Comparison of ENCODE assay signal across 9 cellular contexts in the genomic region with DNA sequence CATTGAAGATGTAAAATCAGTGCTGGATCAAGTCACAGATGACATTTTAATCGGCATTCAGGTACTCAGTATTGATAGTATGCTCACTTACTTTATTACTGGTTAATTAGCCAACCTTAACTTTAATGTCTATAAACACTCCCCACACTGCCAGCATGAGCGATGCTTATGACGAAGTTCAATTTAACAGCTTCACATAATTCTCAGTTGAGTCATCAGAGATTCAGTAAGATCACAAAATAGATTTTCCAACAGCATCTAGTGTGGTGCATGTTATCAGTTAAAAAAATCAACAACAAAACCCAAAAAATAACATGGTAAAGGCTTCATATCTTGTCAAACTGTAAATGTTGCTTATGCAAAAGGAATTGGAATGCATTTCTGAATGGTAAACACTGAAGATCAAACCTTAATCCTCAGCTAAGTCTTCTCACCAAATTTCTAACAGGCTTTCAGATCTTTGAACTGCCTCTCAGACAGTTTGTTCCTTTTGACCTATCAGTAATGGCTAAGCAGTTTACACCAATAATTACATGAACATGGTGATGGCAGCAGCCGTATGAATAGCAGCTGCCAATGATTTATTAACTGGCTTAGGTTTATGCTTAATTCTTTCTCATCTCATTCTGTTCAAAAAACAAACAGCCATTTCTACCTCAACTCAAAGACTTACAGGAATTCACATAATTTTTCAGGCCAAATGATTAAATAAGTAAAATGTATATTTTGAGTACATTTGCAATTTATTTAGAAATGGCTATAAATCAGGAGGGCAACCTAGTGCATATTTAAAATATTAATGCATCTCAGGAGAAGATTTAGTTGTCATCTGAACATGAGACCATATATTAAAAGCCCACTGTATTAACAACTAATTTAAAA.
A peak's percentile ranks its signal among the peaks of the same experiment; 100 is the strongest.
DNase-seq lines count a peak whose midpoint lies in the region; ATAC-seq and TF ChIP-seq lines count a peak whose summit lies in the region.
"Had no signal": no experiment of that assay in that cellular context is flagged by ENCODE, and none has a peak within 500 bp of the region (broad histone marks: within the 10 kb centered on the region; RNA-seq: fewer than 3 reads in every experiment).

No MANE protein-coding gene starts in this region.

- in situ Hi-C loops in brain microvascular endothelial cell (cut with HindIII; ENCODE audit: low pct_ligation_motif_present, low sequenced_read_pairs): no loop called here

- ATAC-seq in GM21737 (IDR thresholded peaks at IDR 0.05; ENCODE audit: unreplicated experiment): no peak
- ATAC-seq: activated naive CD8-positive, alpha-beta T cell treated with anti-CD3 and anti-CD28 coated beads, Interleukin-2, amount 50 U/mL, for 24 hours had no signal

- TF ChIP-seq CTCF in AG10803 (conservative IDR thresholded peaks at IDR 0.05; ENCODE audit: low read length) (no peak), brain microvascular endothelial cell (IDR thresholded peaks at IDR 0.05; ENCODE audit: low read depth, low read length, missing control alignments) (no peak), mesothelial cell of epicardium (IDR thresholded peaks at IDR 0.05; ENCODE audit: unreplicated experiment) (no peak), neural progenitor cell (IDR thresholded peaks at IDR 0.05) (no peak)

- no peaks in the 10 kb centered on the region for H4K20me1 ChIP-seq in neural progenitor cell (ENCODE audit: low read depth)

- DNase-seq in AG10803 (ENCODE audit: low read depth): peak; percentile 74
- peak; percentile 80 for DNase-seq in LoVo (ENCODE audit: low spot score)
- DNase-seq in brain microvascular endothelial cell: peak; percentile 60
- no peak for DNase-seq in mesothelial cell of epicardium (ENCODE audit: low spot score in 2 of 2, unreplicated experiment in 2 of 2)
- no peak for DNase-seq in NCI-H524 (lab: John Stamatoyannopoulos, UW)
- DNase-seq in neural progenitor cell (ENCODE audit: low spot score): no peak
- DNase-seq in ureter (ENCODE audit: low spot score): no peak
- DNase-seq: activated naive CD8-positive, alpha-beta T cell treated with anti-CD3 and anti-CD28 coated beads, Interleukin-2, amount 50 U/mL, for 24 hours had no signal

- no peaks in the 10 kb centered on the region for H3F3A ChIP-seq in neural progenitor cell (ENCODE audit: low read depth)

- no peaks in the 10 kb centered on the region for H3K4me1 ChIP-seq in neural progenitor cell

- H3K27me3 ChIP-seq in brain microvascular endothelial cell (replicated peaks) (no peaks in the 10 kb centered on the region), neural progenitor cell (no peaks in the 10 kb centered on the region)

- no peaks in the 10 kb centered on the region for H3K79me2 ChIP-seq in neural progenitor cell (ENCODE audit: low read depth)

- peaks cover 11% of the 10 kb centered on the region for H3K9me3 Mint-ChIP-seq in mesothelial cell of epicardium
- no peaks in the 10 kb centered on the region for H3K9me3 Mint-ChIP-seq in neural progenitor cell
- H3K9me3 Mint-ChIP-seq: activated naive CD8-positive, alpha-beta T cell treated with anti-CD3 and anti-CD28 coated beads, Interleukin-2, amount 50 U/mL, for 24 hours had no signal

- no peak overlapping the region for H3K9ac ChIP-seq in neural progenitor cell

- H3K4me2 ChIP-seq in neural progenitor cell: no peak overlapping the region

- H3K27ac ChIP-seq in brain microvascular endothelial cell: peak overlapping the region; percentile 23
- no peak overlapping the region for H3K27ac ChIP-seq in neural progenitor cell

- no peak overlapping the region for H2AFZ ChIP-seq in neural progenitor cell (replicated peaks)

- H3K27ac Mint-ChIP-seq in mesothelial cell of epicardium (peak overlapping the region; percentile 67), neural progenitor cell (no peak overlapping the region)
- H3K27ac Mint-ChIP-seq: activated naive CD8-positive, alpha-beta T cell treated with anti-CD3 and anti-CD28 coated beads, Interleukin-2, amount 50 U/mL, for 24 hours had no signal

- H3K36me3 Mint-ChIP-seq in mesothelial cell of epicardium: peaks cover 2% of the 10 kb centered on the region
- no peaks in the 10 kb centered on the region for H3K36me3 Mint-ChIP-seq in neural progenitor cell

- H3K4me3 Mint-ChIP-seq in mesothelial cell of epicardium (no peak overlapping the region), neural progenitor cell (no peak overlapping the region)
- H3K4me3 Mint-ChIP-seq: activated naive CD8-positive, alpha-beta T cell treated with anti-CD3 and anti-CD28 coated beads, Interleukin-2, amount 50 U/mL, for 24 hours had no signal

- H3K36me3 ChIP-seq in brain microvascular endothelial cell (replicated peaks) (no peaks in the 10 kb centered on the region), neural progenitor cell (no peaks in the 10 kb centered on the region)

- H3K4me1 Mint-ChIP-seq in mesothelial cell of epicardium: peaks cover 42% of the 10 kb centered on the region
- H3K4me1 Mint-ChIP-seq in neural progenitor cell: no peaks in the 10 kb centered on the region

- H3K27me3 Mint-ChIP-seq in mesothelial cell of epicardium (ENCODE audit: low read depth) (no peaks in the 10 kb centered on the region), neural progenitor cell (ENCODE audit: insufficient read depth, low read depth) (no peaks in the 10 kb centered on the region)
- H3K27me3 Mint-ChIP-seq: activated naive CD8-positive, alpha-beta T cell treated with anti-CD3 and anti-CD28 coated beads, Interleukin-2, amount 50 U/mL, for 24 hours had no signal

- H3K9me3 ChIP-seq in neural progenitor cell (ENCODE audit: low read depth): no peaks in the 10 kb centered on the region

- H3K4me3 ChIP-seq in AG10803 (ENCODE audit: low read length) (no peak overlapping the region), brain microvascular endothelial cell (ENCODE audit: low read depth, low read length) (no peak overlapping the region), neural progenitor cell (no peak overlapping the region)

Comparison
In these comparisons a context has a peak if more than half of its experiments do, and no peak if none do; other contexts are left out.
1. DNase-seq: peak in AG10803 (single experiment), LoVo (single experiment) and brain microvascular endothelial cell (single experiment); none in mesothelial cell of epicardium (0 of 2), NCI-H524 (0 of 2), neural progenitor cell (single experiment) and ureter (single experiment).